Comparison of ENCODE assay signal across 22 cellular contexts in genomic region chr2:84029903-84030559, GRCh38.
"Had no signal": no experiment of that assay in that cellular context is flagged by ENCODE, and none has a peak within 500 bp of the region (broad histone marks: within the 10 kb centered on the region; RNA-seq: fewer than 3 reads in every experiment).

No MANE protein-coding gene starts in this region.

- H3K27ac ChIP-seq: esophagus squamous epithelium, gastroesophageal sphincter, hepatocyte, neural progenitor cell, pancreas, prostate gland, right lobe of liver, tibial artery, upper lobe of left lung, uterus had no signal

- H3K36me3 ChIP-seq: esophagus squamous epithelium, gastroesophageal sphincter, neural progenitor cell, pancreas, prostate gland, right lobe of liver, tibial artery, upper lobe of left lung, uterus had no signal

- DNase-seq: effector memory CD8-positive, alpha-beta T cell; esophagus squamous epithelium; foreskin fibroblast; kidney; left colon; left ventricle myocardium superior; mesenchymal stem cell; midbrain; nucleus accumbens; pancreas; right lobe of liver; stimulated activated CD4-positive, alpha-beta T cell treated with anti-CD3 and anti-CD28 coated beads, Interleukin-4, amount 100 ng/mL, for 1 hour; stimulated activated CD8-positive, alpha-beta memory T cell treated with anti-CD3 and anti-CD28 coated beads, Interleukin-4, amount 100 ng/mL, for 48 hours; stimulated activated naive CD8-positive, alpha-beta T cell treated with anti-CD3 and anti-CD28 coated beads, Interleukin-15, Interleukin-2, amounts not matched to agents 100 U/mL and 50 U/mL, for 24 hours; tibial artery; upper lobe of left lung; uterus had no signal

- H3K9me3 ChIP-seq: esophagus squamous epithelium, gastroesophageal sphincter, pancreas, prostate gland, right lobe of liver, tibial artery, upper lobe of left lung, uterus had no signal

- H3K4me3 ChIP-seq: esophagus squamous epithelium, gastroesophageal sphincter, hepatocyte, lung, neural progenitor cell, pancreas, prostate gland, right lobe of liver, tibial artery, upper lobe of left lung, uterus had no signal

- H3K27me3 ChIP-seq: esophagus squamous epithelium, gastroesophageal sphincter, hepatocyte, neural progenitor cell, pancreas, right lobe of liver, tibial artery, upper lobe of left lung, uterus had no signal
